24 cellular contexts compared by ENCODE assay signal in genomic region chrX:22634751-22635150, GRCh38.
DNase-seq lines count a peak whose midpoint lies in the region; ATAC-seq, FAIRE-seq and TF ChIP-seq lines count a peak whose summit lies in the region.
"Had no signal": no experiment of that assay in that cellular context is flagged by ENCODE, and none has a peak within 500 bp of the region (broad histone marks: within the 10 kb centered on the region; RNA-seq: fewer than 3 reads in every experiment).

No MANE protein-coding gene starts in this region.

- DNase-seq in AG20443 (ENCODE audit: low spot score) (peak; percentile 6), adipocyte (ENCODE audit: low read depth) (peak; percentile 25), endothelial cell of umbilical vein (ENCODE audit: low read depth, low spot score) (no peak), osteoblast (ENCODE audit: insufficient read length, low spot score, missing footprints) (no peak), T-helper 17 cell (no peak), T-cell (no peak), HPDE6-E6E7 (ENCODE audit: extremely low spot score) (no peak)
- DNase-seq: 8988T; CD8-positive, alpha-beta memory T cell; DND-41; GF-D8; H7; KBM-7; MV-4-11; NCI-H1417; NCI-H187 treated with DMSO at 0.1 percent for 48 hours; NCI-H510A; NCI-H774; PC-3; SJCRH30 had no signal

- H3K27ac Mint-ChIP-seq in T-helper 17 cell (no peak overlapping the region), T-cell (no peak overlapping the region)
- H3K27ac Mint-ChIP-seq: CD8-positive, alpha-beta memory T cell had no signal

- FAIRE-seq in endothelial cell of umbilical vein (lab: Jason Lieb, UNC), result peak; percentile 42
- FAIRE-seq: GM12892 had no signal

- no peaks in the 10 kb centered on the region for H3K9me3 ChIP-seq in adipocyte (ENCODE audit: control insufficient read depth, low read length)
- H3K9me3 ChIP-seq in endothelial cell of umbilical vein (replicated peaks; ENCODE audit: control insufficient read depth, insufficient read depth, low read length), result no peaks in the 10 kb centered on the region
- no peaks in the 10 kb centered on the region for H3K9me3 ChIP-seq in osteoblast (ENCODE audit: low read depth, low read length)
- no peaks in the 10 kb centered on the region for H3K9me3 ChIP-seq in T-helper 17 cell (ENCODE audit: control insufficient read depth, low read length, poor library complexity, severe bottlenecking)
- H3K9me3 ChIP-seq: BLaER1, SJCRH30 had no signal

- H3K4me3 Mint-ChIP-seq in T-helper 17 cell (no peak overlapping the region), T-cell (no peak overlapping the region)
- H3K4me3 Mint-ChIP-seq: CD8-positive, alpha-beta memory T cell had no signal

- H3K36me3 ChIP-seq in adipocyte (ENCODE audit: control insufficient read depth, insufficient read depth, low read length, severe bottlenecking) (no peaks in the 10 kb centered on the region), endothelial cell of umbilical vein (ENCODE audit: control insufficient read depth in 2 of 2, extremely low read depth in 1 of 2, insufficient read depth in 2 of 2, low read length in 2 of 2) (no peaks in the 10 kb centered on the region), osteoblast (ENCODE audit: insufficient read depth, low read length) (no peaks in the 10 kb centered on the region)
- H3K36me3 ChIP-seq: BLaER1, SJCRH30 had no signal

- H3K9me3 Mint-ChIP-seq in T-cell, result peaks cover 0 to 5% (median 0%) of the 10 kb centered on the region in 3 donors

- no peak overlapping the region for H3K4me2 ChIP-seq in endothelial cell of umbilical vein (ENCODE audit: insufficient read depth, low read length)
- H3K4me2 ChIP-seq in osteoblast (ENCODE audit: insufficient read depth, low read length), result peak overlapping the region; percentile 52
- H3K4me2 ChIP-seq: BLaER1 had no signal

- H3K27ac ChIP-seq in endothelial cell of umbilical vein (ENCODE audit: insufficient read depth, low read depth, low read length), result no peak overlapping the region
- H3K27ac ChIP-seq in osteoblast (ENCODE audit: low read depth, low read length), result peak overlapping the region; percentile 77
- H3K27ac ChIP-seq: BLaER1, HL-60, SJCRH30 had no signal

- no peak for TF ChIP-seq POLR2A in endothelial cell of umbilical vein (IDR thresholded peaks at IDR 0.05; ENCODE audit: low read depth, low read length)

- no peak overlapping the region for H3K4me3 ChIP-seq in adipocyte (ENCODE audit: low read length)
- H3K4me3 ChIP-seq in endothelial cell of umbilical vein (replicated peaks in 1 of 3; ENCODE audit: insufficient read depth in 1 of 3, low read depth in 1 of 3, low read length in 3 of 3), result no peak overlapping the region
- H3K4me3 ChIP-seq in osteoblast (ENCODE audit: insufficient read depth, low read length), result no peak overlapping the region
- H3K4me3 ChIP-seq: BLaER1, SJCRH30 had no signal

- peaks cover 9% of the 10 kb centered on the region for H3K4me1 ChIP-seq in adipocyte (ENCODE audit: control insufficient read depth, insufficient read depth, low read length)
- no peaks in the 10 kb centered on the region for H3K4me1 ChIP-seq in endothelial cell of umbilical vein (ENCODE audit: control insufficient read depth, extremely low read depth, insufficient read depth, low read length)
- peaks cover 14% of the 10 kb centered on the region for H3K4me1 ChIP-seq in osteoblast (ENCODE audit: insufficient read depth, low read length)
- H3K4me1 ChIP-seq: BLaER1 had no signal

- no peak overlapping the region for H2AFZ ChIP-seq in endothelial cell of umbilical vein (ENCODE audit: low read depth, low read length)
- H2AFZ ChIP-seq in osteoblast (ENCODE audit: low read length), result no peak overlapping the region

- no peaks in the 10 kb centered on the region for H3K27me3 Mint-ChIP-seq in T-helper 17 cell
- peaks cover 0 to 10% of the 10 kb centered on the region in 2 donors for H3K27me3 Mint-ChIP-seq in T-cell
- H3K27me3 Mint-ChIP-seq: CD8-positive, alpha-beta memory T cell had no signal

- dilution Hi-C loops in endothelial cell of umbilical vein (cut with MboI; ENCODE audit: extremely low pct_ligation_motif_present, low sequenced_read_pairs), result no loop called here

- no peaks in the 10 kb centered on the region for H3K36me3 Mint-ChIP-seq in T-helper 17 cell (ENCODE audit: low read depth)
- no peaks in the 10 kb centered on the region for H3K36me3 Mint-ChIP-seq in T-cell
- H3K36me3 Mint-ChIP-seq: CD8-positive, alpha-beta memory T cell had no signal

- H3K4me1 Mint-ChIP-seq in T-helper 17 cell (no peaks in the 10 kb centered on the region), T-cell (no peaks in the 10 kb centered on the region)
- H3K4me1 Mint-ChIP-seq: CD8-positive, alpha-beta memory T cell had no signal

- no TSS peak for BruUV-seq in endothelial cell of umbilical vein (replicated peaks; lab: Mats Ljungman, UMichigan)

- H4K20me1 ChIP-seq in endothelial cell of umbilical vein (replicated peaks; ENCODE audit: control insufficient read depth, extremely low read depth, insufficient read depth, low read length), result no peaks in the 10 kb centered on the region
- H4K20me1 ChIP-seq in osteoblast (ENCODE audit: insufficient read depth, low read length), result no peaks in the 10 kb centered on the region
- H4K20me1 ChIP-seq: BLaER1 had no signal

- no peak for ATAC-seq in T-helper 17 cell
- ATAC-seq in T-cell (replicated peaks in 1 of 4), result no peak
- no peak for ATAC-seq in HG02852 (IDR thresholded peaks at IDR 0.05; ENCODE audit: unreplicated experiment)
- ATAC-seq: PC-3 had no signal

- POLR2A ChIA-PET in endothelial cell of umbilical vein (lab: Charles Lee) (no interaction called here), T-cell (lab: Charles Lee) (no interaction called here)

- intact Hi-C loops in endothelial cell of umbilical vein (cut with micrococcal nuclease), result no loop called here

- TF ChIP-seq CTCF in endothelial cell of umbilical vein (IDR thresholded peaks at IDR 0.05; ENCODE audit: extremely low read depth in 1 of 2, insufficient read depth in 1 of 2, low read depth in 1 of 2, low read length in 2 of 2), result no peak
- no peak for TF ChIP-seq CTCF in osteoblast (IDR thresholded peaks at IDR 0.05; ENCODE audit: extremely low read depth, low read depth, low read length)

- CTCF ChIA-PET in endothelial cell of umbilical vein (lab: Charles Lee) (no interaction called here), T-cell (lab: Charles Lee) (no interaction called here)

- H3K9me1 ChIP-seq in endothelial cell of umbilical vein (replicated peaks; ENCODE audit: control insufficient read depth, extremely low read depth, insufficient read depth, low read length), result no peaks in the 10 kb centered on the region

- H3K9ac ChIP-seq in adipocyte (ENCODE audit: low read length) (peak overlapping the region; percentile 39), endothelial cell of umbilical vein (replicated peaks; ENCODE audit: extremely low read depth, insufficient read depth, low read length) (no peak overlapping the region)
- H3K9ac ChIP-seq: BLaER1 had no signal

- no peaks in the 10 kb centered on the region for H3K79me2 ChIP-seq in endothelial cell of umbilical vein (ENCODE audit: control insufficient read depth, insufficient read depth, low read length)
- H3K79me2 ChIP-seq in osteoblast (ENCODE audit: insufficient read depth, low read length), result no peaks in the 10 kb centered on the region

- H3K27me3 ChIP-seq in adipocyte (replicated peaks; ENCODE audit: control insufficient read depth, insufficient read depth, low read length), result no peaks in the 10 kb centered on the region
- no peaks in the 10 kb centered on the region for H3K27me3 ChIP-seq in endothelial cell of umbilical vein (ENCODE audit: control insufficient read depth in 2 of 2, insufficient read depth in 2 of 2, low read length in 2 of 2)
- no peaks in the 10 kb centered on the region for H3K27me3 ChIP-seq in osteoblast (ENCODE audit: insufficient read depth, low read length)
- H3K27me3 ChIP-seq: BLaER1, SJCRH30 had no signal

TF ChIP-seq in endothelial cell of umbilical vein, 7 proteins besides CTCF, POLR2A, EP300 and RAD21:
- no peak for TF ChIP-seq EZH2 (IDR thresholded peaks at IDR 0.05; ENCODE audit: borderline replicate concordance, low read depth, low read length, severe bottlenecking)
- no peak for TF ChIP-seq POLR2AphosphoS5 (IDR thresholded peaks at IDR 0.05; ENCODE audit: insufficient read depth, low read depth, low read length)
- TF ChIP-seq GATA2 (IDR thresholded peaks at IDR 0.05; ENCODE audit: insufficient read depth, insufficient read length, low read depth, low read length), result no peak
- no peak for TF ChIP-seq MAX (IDR thresholded peaks at IDR 0.05; ENCODE audit: insufficient read depth, insufficient read length)
- TF ChIP-seq FOS (IDR thresholded peaks at IDR 0.05; ENCODE audit: borderline replicate concordance, insufficient read depth, low read length), result no peak
- TF ChIP-seq MYC (IDR thresholded peaks at IDR 0.05; ENCODE audit: low read depth, low read length), result no peak
- TF ChIP-seq JUN (IDR thresholded peaks at IDR 0.05; ENCODE audit: borderline replicate concordance, insufficient read depth, insufficient read length, low read depth), result no peak

Comparison
In these comparisons a context has a peak if more than half of its experiments do, and no peak if none do; other contexts are left out.
1. DNase-seq: peak in AG20443 (single experiment) and adipocyte (single experiment); none in endothelial cell of umbilical vein (single experiment), osteoblast (single experiment), T-helper 17 cell (0 of 3), T-cell (0 of 34) and HPDE6-E6E7 (single experiment).